ENCODE assay signal across 8 cellular contexts in the genomic region with DNA sequence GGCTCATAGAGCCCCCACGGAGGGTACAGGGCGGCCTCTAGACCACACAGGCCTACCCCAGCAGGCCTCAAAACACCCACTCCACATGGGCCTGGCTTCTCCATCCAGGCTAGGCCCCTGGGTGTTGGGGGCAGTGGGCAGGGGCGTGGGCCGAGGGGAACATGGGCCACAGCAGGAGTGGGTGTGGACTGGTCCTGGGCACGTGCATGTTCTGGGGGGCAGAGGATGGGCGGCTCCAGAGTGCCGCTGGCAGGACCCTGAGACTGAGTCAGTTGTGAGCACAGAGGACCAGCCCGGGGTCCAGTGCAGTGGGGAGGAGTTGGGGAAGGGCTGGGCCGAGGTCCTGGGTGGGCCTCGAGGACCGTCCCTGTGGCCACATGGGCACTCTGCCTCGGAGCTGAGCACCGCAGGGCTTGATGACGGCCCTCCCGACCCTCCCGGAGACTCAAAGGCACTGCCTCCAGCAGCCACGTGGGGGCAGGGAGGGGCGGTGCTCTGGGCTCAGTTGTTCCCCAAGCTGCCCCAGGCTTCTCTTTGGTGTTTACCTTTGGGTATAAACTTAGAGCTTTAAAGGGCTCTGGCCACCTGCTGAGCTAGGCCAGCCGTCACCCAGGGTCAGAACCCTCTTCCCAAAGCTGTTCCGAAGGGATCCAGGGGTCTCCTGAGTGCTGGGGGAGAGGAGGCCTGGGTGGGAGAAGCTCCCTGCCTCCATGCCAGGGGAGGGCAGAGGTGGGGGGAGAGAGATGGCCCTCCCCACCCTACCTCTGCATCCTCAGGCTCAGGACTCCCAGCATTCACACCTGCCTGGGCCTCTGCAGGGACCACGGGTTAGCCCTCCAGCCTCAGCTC.
DNase-seq lines count a peak whose midpoint lies in the region; ATAC-seq lines count a peak whose summit lies in the region.

No MANE protein-coding gene starts in this region.

- ATAC-seq in activated CD4-positive, alpha-beta T cell treated with anti-CD3 and anti-CD28 coated beads for 36 hours = peak; percentile 72
- ATAC-seq in memory B cell (ENCODE audit: low read depth) (peak; percentile 70), GM19397 (IDR thresholded peaks at IDR 0.05; ENCODE audit: unreplicated experiment) (no peak), HG03521 (IDR thresholded peaks at IDR 0.05; ENCODE audit: unreplicated experiment) (no peak)
- peak; percentile 55 for ATAC-seq in stimulated activated naive CD8-positive, alpha-beta T cell treated with anti-CD3 and anti-CD28 coated beads, Interleukin-15, amount 100 ng/mL, for 72 hours

- DNase-seq in EH (ENCODE audit: low read depth) (peak; percentile 68), NAMALWA (ENCODE audit: low spot score) (peak; percentile 82), dermis blood vessel endothelial cell (peak; percentile 70), memory B cell (ENCODE audit: low spot score in 2 of 2) (peak; percentile 68 to 70)
- peak; percentile 79 for DNase-seq in activated CD4-positive, alpha-beta T cell treated with anti-CD3 and anti-CD28 coated beads for 36 hours
- DNase-seq in stimulated activated naive CD8-positive, alpha-beta T cell treated with anti-CD3 and anti-CD28 coated beads, Interleukin-15, amount 100 ng/mL, for 72 hours = peak; percentile 53 to 57

- no peak overlapping the region for H3K27ac Mint-ChIP-seq in activated CD4-positive, alpha-beta T cell treated with anti-CD3 and anti-CD28 coated beads for 36 hours
- H3K27ac Mint-ChIP-seq in memory B cell = peak overlapping the region; percentile 84
- H3K27ac Mint-ChIP-seq in stimulated activated naive CD8-positive, alpha-beta T cell treated with anti-CD3 and anti-CD28 coated beads, Interleukin-15, amount 100 ng/mL, for 72 hours = no peak overlapping the region

- intact Hi-C loops in activated CD4-positive, alpha-beta T cell treated with anti-CD3 and anti-CD28 coated beads for 36 hours (cut with DNase I, micrococcal nuclease) = no loop called here

- peaks cover 20% of the 10 kb centered on the region for H3K36me3 Mint-ChIP-seq in activated CD4-positive, alpha-beta T cell treated with anti-CD3 and anti-CD28 coated beads for 36 hours (ENCODE audit: low read depth)
- peaks cover 8% of the 10 kb centered on the region for H3K36me3 Mint-ChIP-seq in memory B cell

- CTCF ChIA-PET in activated CD4-positive, alpha-beta T cell treated with anti-CD3 and anti-CD28 coated beads for 36 hours (lab: Charles Lee) = interaction anchor here (0.6 to 1.5 kb wide), 5 partner anchors 9 to 44 kb away, joined by 3 to 6 read pairs (median 3); no protein-coding TSS in a partner anchor

- no peaks in the 10 kb centered on the region for H3K27me3 Mint-ChIP-seq in activated CD4-positive, alpha-beta T cell treated with anti-CD3 and anti-CD28 coated beads for 36 hours
- H3K27me3 Mint-ChIP-seq in memory B cell = no peaks in the 10 kb centered on the region
- H3K27me3 Mint-ChIP-seq in stimulated activated naive CD8-positive, alpha-beta T cell treated with anti-CD3 and anti-CD28 coated beads, Interleukin-15, amount 100 ng/mL, for 72 hours = no peaks in the 10 kb centered on the region

- H3K4me3 Mint-ChIP-seq in activated CD4-positive, alpha-beta T cell treated with anti-CD3 and anti-CD28 coated beads for 36 hours = no peak overlapping the region
- no peak overlapping the region for H3K4me3 Mint-ChIP-seq in memory B cell
- no peak overlapping the region for H3K4me3 Mint-ChIP-seq in stimulated activated naive CD8-positive, alpha-beta T cell treated with anti-CD3 and anti-CD28 coated beads, Interleukin-15, amount 100 ng/mL, for 72 hours

- POLR2A ChIA-PET in activated CD4-positive, alpha-beta T cell treated with anti-CD3 and anti-CD28 coated beads for 36 hours (lab: Charles Lee) = interaction anchor here (1.3 to 2.0 kb wide), 2 partner anchors 10 to 82 kb away, joined by 3 to 4 read pairs; no protein-coding TSS in a partner anchor

- no peaks in the 10 kb centered on the region for H3K9me3 Mint-ChIP-seq in activated CD4-positive, alpha-beta T cell treated with anti-CD3 and anti-CD28 coated beads for 36 hours (ENCODE audit: low read depth)
- no peaks in the 10 kb centered on the region for H3K9me3 Mint-ChIP-seq in memory B cell
- no peaks in the 10 kb centered on the region for H3K9me3 Mint-ChIP-seq in stimulated activated naive CD8-positive, alpha-beta T cell treated with anti-CD3 and anti-CD28 coated beads, Interleukin-15, amount 100 ng/mL, for 72 hours

- peaks cover 9% of the 10 kb centered on the region for H3K4me1 Mint-ChIP-seq in activated CD4-positive, alpha-beta T cell treated with anti-CD3 and anti-CD28 coated beads for 36 hours
- H3K4me1 Mint-ChIP-seq in memory B cell = peaks cover 20% of the 10 kb centered on the region
- H3K4me1 Mint-ChIP-seq in stimulated activated naive CD8-positive, alpha-beta T cell treated with anti-CD3 and anti-CD28 coated beads, Interleukin-15, amount 100 ng/mL, for 72 hours = peaks cover 51% of the 10 kb centered on the region

Comparison
In these comparisons a context has a peak if more than half of its experiments do, and no peak if none do; other contexts are left out.
1. ATAC-seq: peak in activated CD4-positive, alpha-beta T cell treated with anti-CD3 and anti-CD28 coated beads for 36 hours (single experiment), memory B cell (single experiment) and stimulated activated naive CD8-positive, alpha-beta T cell treated with anti-CD3 and anti-CD28 coated beads, Interleukin-15, amount 100 ng/mL, for 72 hours (single experiment); none in GM19397 (single experiment) and HG03521 (single experiment).
2. Peak in every context shown above with its lines, with median percentiles within 50 percentile points of each other: DNase-seq.